11 cellular contexts compared by ENCODE assay signal in the genomic region with DNA sequence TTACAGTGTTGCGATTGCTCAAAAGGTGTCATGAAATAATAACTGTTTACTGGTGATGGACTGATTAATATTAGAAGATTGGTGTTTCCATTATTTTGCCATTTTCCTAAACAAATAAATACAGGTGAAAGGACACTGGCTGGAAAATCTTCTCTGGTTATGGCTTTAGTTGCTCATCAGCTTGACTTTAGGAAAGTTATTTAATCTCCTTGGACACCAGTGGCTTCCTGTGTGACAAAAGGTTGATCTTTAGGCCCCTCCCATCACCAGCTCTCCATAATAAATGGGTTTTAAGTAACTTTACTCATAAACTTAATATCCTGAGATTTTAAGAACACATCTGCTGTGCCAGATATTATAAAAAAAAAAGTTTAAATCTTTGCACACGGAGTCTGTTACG. TPM values are rescaled to one million over a fixed set of nuclear protein-coding genes. Genes with fewer than 3 reads are reported as not detected.
DNase-seq lines count a peak whose midpoint lies in the region; ATAC-seq and TF ChIP-seq lines count a peak whose summit lies in the region.
"Had no signal": no experiment of that assay in that cellular context is flagged by ENCODE, and none has a peak within 500 bp of the region (broad histone marks: within the 10 kb centered on the region; RNA-seq: fewer than 3 reads in every experiment).

No MANE protein-coding gene starts in this region.

- no peaks in the 10 kb centered on the region for H3K9me3 Mint-ChIP-seq in activated T-cell treated with anti-CD3 and anti-CD28 coated beads, Interleukin-2, amount 50 U/mL, for 4 hours
- no peaks in the 10 kb centered on the region for H3K9me3 Mint-ChIP-seq in activated CD4-positive, alpha-beta T cell treated with anti-CD3 and anti-CD28 coated beads for 36 hours (ENCODE audit: low read depth)
- H3K9me3 Mint-ChIP-seq: memory B cell; T-helper 1 cell treated with Interleukin-12 subunit alpha and Interleukin-12 subunit beta and Interleukin-4 antibody, amounts not matched to agents 30 μg/mL and 1 μg/mL, for 36 hours had no signal

- H3K27ac Mint-ChIP-seq in activated CD4-positive, alpha-beta T cell treated with anti-CD3 and anti-CD28 coated beads for 36 hours: no peak overlapping the region
- H3K27ac Mint-ChIP-seq: memory B cell; T-helper 1 cell treated with Interleukin-12 subunit alpha and Interleukin-12 subunit beta and Interleukin-4 antibody, amounts not matched to agents 30 μg/mL and 1 μg/mL, for 36 hours had no signal

- peak overlapping the region; percentile 67 for H3K4me3 ChIP-seq in left ventricle myocardium inferior
- H3K4me3 ChIP-seq in esophagus muscularis mucosa: peak overlapping the region; percentile 59 to 74 (median 69)
- H3K4me3 ChIP-seq in neural cell (ENCODE audit: low read length): peak overlapping the region; percentile 63
- H3K4me3 ChIP-seq in vagina: peak overlapping the region; percentile 52 to 66

- H3K36me3 ChIP-seq in left ventricle myocardium inferior (no peaks in the 10 kb centered on the region), esophagus muscularis mucosa (no peaks in the 10 kb centered on the region), neural cell (ENCODE audit: insufficient read depth, low read length) (no peaks in the 10 kb centered on the region), vagina (no peaks in the 10 kb centered on the region)

- H3K4me3 Mint-ChIP-seq in activated T-cell treated with anti-CD3 and anti-CD28 coated beads, Interleukin-2, amount 50 U/mL, for 4 hours: no peak overlapping the region
- no peak overlapping the region for H3K4me3 Mint-ChIP-seq in activated CD4-positive, alpha-beta T cell treated with anti-CD3 and anti-CD28 coated beads for 36 hours
- H3K4me3 Mint-ChIP-seq: memory B cell; T-helper 1 cell treated with Interleukin-12 subunit alpha and Interleukin-12 subunit beta and Interleukin-4 antibody, amounts not matched to agents 30 μg/mL and 1 μg/mL, for 36 hours had no signal

- no peaks in the 10 kb centered on the region for H3K36me3 Mint-ChIP-seq in activated T-cell treated with anti-CD3 and anti-CD28 coated beads, Interleukin-2, amount 50 U/mL, for 4 hours (ENCODE audit: insufficient read depth)
- H3K36me3 Mint-ChIP-seq in activated CD4-positive, alpha-beta T cell treated with anti-CD3 and anti-CD28 coated beads for 36 hours (ENCODE audit: low read depth): no peaks in the 10 kb centered on the region
- H3K36me3 Mint-ChIP-seq: memory B cell had no signal

- CTCF ChIA-PET in activated CD4-positive, alpha-beta T cell treated with anti-CD3 and anti-CD28 coated beads for 36 hours (lab: Charles Lee): no interaction called here

- H3K27ac ChIP-seq in left ventricle myocardium inferior (replicated peaks) (peak overlapping the region; percentile 77), esophagus muscularis mucosa (replicated peaks in 1 of 4) (peak overlapping the region; percentile 73 to 81 (median 76)), neural cell (ENCODE audit: low read length) (no peak overlapping the region), vagina (no peak overlapping the region)

- 41% methylated on average over 3 of the region's 3 CpGs for WGBS in esophagus muscularis mucosa

- no peak for TF ChIP-seq CTCF in left ventricle myocardium inferior (IDR thresholded peaks at IDR 0.05; ENCODE audit: borderline replicate concordance)
- TF ChIP-seq CTCF in esophagus muscularis mucosa (IDR thresholded peaks at IDR 0.05): no peak
- TF ChIP-seq CTCF in neural cell (IDR thresholded peaks at IDR 0.05; ENCODE audit: poor library complexity, severe bottlenecking): no peak
- TF ChIP-seq CTCF in vagina (IDR thresholded peaks at IDR 0.05): no peak

- POLR2A ChIA-PET in activated CD4-positive, alpha-beta T cell treated with anti-CD3 and anti-CD28 coated beads for 36 hours (lab: Charles Lee): no interaction called here

- no peak overlapping the region for H2AFZ ChIP-seq in neural cell (ENCODE audit: low read depth, low read length)

- no peaks in the 10 kb centered on the region for H3K4me1 Mint-ChIP-seq in activated T-cell treated with anti-CD3 and anti-CD28 coated beads, Interleukin-2, amount 50 U/mL, for 4 hours (ENCODE audit: low read depth)
- H3K4me1 Mint-ChIP-seq in activated CD4-positive, alpha-beta T cell treated with anti-CD3 and anti-CD28 coated beads for 36 hours: no peaks in the 10 kb centered on the region
- H3K4me1 Mint-ChIP-seq: memory B cell had no signal

- H3K9me2 ChIP-seq in neural cell (ENCODE audit: insufficient read depth, low read length): no peaks in the 10 kb centered on the region

- H3K9me3 ChIP-seq in left ventricle myocardium inferior (replicated peaks) (no peaks in the 10 kb centered on the region), esophagus muscularis mucosa (no peaks in the 10 kb centered on the region), neural cell (ENCODE audit: low read length) (no peaks in the 10 kb centered on the region), vagina (no peaks in the 10 kb centered on the region)

- TF ChIP-seq RAD21 in neural cell (conservative IDR thresholded peaks at IDR 0.05): no peak

- no peaks in the 10 kb centered on the region for H3K79me2 ChIP-seq in neural cell (replicated peaks; ENCODE audit: insufficient read depth, low read length)

- H3F3A ChIP-seq in neural cell (ENCODE audit: insufficient read depth, low read length, poor library complexity, severe bottlenecking): no peaks in the 10 kb centered on the region

- TF ChIP-seq EP300 in esophagus muscularis mucosa (IDR thresholded peaks at IDR 0.05): no peak
- TF ChIP-seq EP300 in neural cell (conservative IDR thresholded peaks at IDR 0.05; ENCODE audit: poor library complexity, severe bottlenecking): no peak

- TF ChIP-seq POLR2A in esophagus muscularis mucosa (IDR thresholded peaks at IDR 0.05; ENCODE audit: low read depth): no peak
- no peak for TF ChIP-seq POLR2A in vagina (IDR thresholded peaks at IDR 0.05)

- H3K27me3 Mint-ChIP-seq in activated T-cell treated with anti-CD3 and anti-CD28 coated beads, Interleukin-2, amount 50 U/mL, for 4 hours (ENCODE audit: low read depth): peaks cover 38% of the 10 kb centered on the region
- H3K27me3 Mint-ChIP-seq in activated CD4-positive, alpha-beta T cell treated with anti-CD3 and anti-CD28 coated beads for 36 hours: peaks cover 31% of the 10 kb centered on the region

- H3K9ac ChIP-seq in neural cell (ENCODE audit: low read length): no peak overlapping the region

- H3K4me2 ChIP-seq in neural cell (ENCODE audit: low read length): no peak overlapping the region

- ATAC-seq in activated T-cell treated with anti-CD3 and anti-CD28 coated beads, Interleukin-2, amount 50 U/mL, for 4 hours: no peak
- no peak for ATAC-seq in activated CD4-positive, alpha-beta T cell treated with anti-CD3 and anti-CD28 coated beads for 36 hours

- H3K27me3 ChIP-seq in left ventricle myocardium inferior (ENCODE audit: low read depth) (peaks cover 24% of the 10 kb centered on the region), esophagus muscularis mucosa (no peaks in the 10 kb centered on the region), neural cell (ENCODE audit: insufficient read depth, low read depth, low read length) (no peaks in the 10 kb centered on the region), vagina (no peaks in the 10 kb centered on the region)

- H4K20me1 ChIP-seq in neural cell (ENCODE audit: insufficient read depth): no peaks in the 10 kb centered on the region

- peaks cover 13% of the 10 kb centered on the region for H3K4me1 ChIP-seq in left ventricle myocardium inferior
- peaks cover 0 to 22% (median 6%) of the 10 kb centered on the region in 4 donors for H3K4me1 ChIP-seq in esophagus muscularis mucosa
- no peaks in the 10 kb centered on the region for H3K4me1 ChIP-seq in vagina

- DNase-seq in left ventricle myocardium inferior (no peak), cardiac septum (ENCODE audit: low spot score) (no peak), esophagus muscularis mucosa (ENCODE audit: extremely low spot score) (no peak), vagina (ENCODE audit: extremely low spot score in 2 of 2) (no peak)
- no peak for DNase-seq in activated T-cell treated with anti-CD3 and anti-CD28 coated beads, Interleukin-2, amount 50 U/mL, for 4 hours
- DNase-seq in stimulated activated CD4-positive, alpha-beta T cell treated with anti-CD3 and anti-CD28 coated beads, Interleukin-4, amount 100 ng/mL, for 1 hour: no peak
- no peak for DNase-seq in activated CD4-positive, alpha-beta T cell treated with anti-CD3 and anti-CD28 coated beads for 36 hours
- DNase-seq: MM.1S had no signal

- intact Hi-C loops in left ventricle myocardium inferior (cut with micrococcal nuclease) (no loop called here), cardiac septum (cut with DNase I) (no loop called here), esophagus muscularis mucosa (cut with DNase I) (no loop called here), vagina (cut with DNase I) (no loop called here)
- intact Hi-C loops in activated CD4-positive, alpha-beta T cell treated with anti-CD3 and anti-CD28 coated beads for 36 hours (cut with DNase I, micrococcal nuclease): no loop called here

RNA-seq across cellular contexts. Expression of a gene that starts 0.7 kb away (rescaled TPM):
- total RNA-seq in left ventricle myocardium inferior (not detected), cardiac septum (not detected), esophagus muscularis mucosa (1 to 10 TPM in 3 of 4 donors, under 1 TPM in 1; 0.83 to 2.7 (median 1.8) TPM), vagina (not detected)
- polyA plus RNA-seq in neural cell: 0.31 TPM in 1 of 2 replicates, not detected in the other
- polyA minus RNA-seq in neural cell: not detected in 2 replicates
- not detected for total RNA-seq in activated T-cell treated with anti-CD3 and anti-CD28 coated beads, Interleukin-2, amount 50 U/mL, for 4 hours
- not detected for total RNA-seq in activated CD4-positive, alpha-beta T cell treated with anti-CD3 and anti-CD28 coated beads for 36 hours

Comparison
In these comparisons a context has a peak if more than half of its experiments do, and no peak if none do; other contexts are left out.
1. H3K27ac ChIP-seq: peak in left ventricle myocardium inferior (single experiment) and esophagus muscularis mucosa (4 of 4); none in neural cell (single experiment) and vagina (single experiment).
2. Peak in every context shown above with its lines, with median percentiles within 50 percentile points of each other: H3K4me3 ChIP-seq.